14 cellular contexts compared by ENCODE assay signal in genomic region chr14:102878174-102878969, GRCh38. TPM values are rescaled to one million over a fixed set of nuclear protein-coding genes. Genes with fewer than 3 reads are reported as not detected.
A peak's percentile ranks its signal among the peaks of the same experiment; 100 is the strongest.
DNase-seq lines count a peak whose midpoint lies in the region; ATAC-seq, FAIRE-seq and TF ChIP-seq lines count a peak whose summit lies in the region.
"Had no signal": no experiment of that assay in that cellular context is flagged by ENCODE, and none has a peak within 500 bp of the region (broad histone marks: within the 10 kb centered on the region; RNA-seq: fewer than 3 reads in every experiment).

No MANE protein-coding gene starts in this region.

- no peak overlapping the region for H3K4me3 ChIP-seq in CD8-positive, alpha-beta T cell (ENCODE audit: low read depth, low read length)
- H3K4me3 ChIP-seq in H7 (ENCODE audit: insufficient read depth, low read depth, low read length) (no peak overlapping the region), K562 (no peak overlapping the region), mesendoderm (ENCODE audit: low read length) (no peak overlapping the region)

- H2AFZ ChIP-seq in K562 (ENCODE audit: low read depth, low read length) = no peak overlapping the region

- no peak for FAIRE-seq in K562 (lab: Jason Lieb, UNC)
- FAIRE-seq: D721Med had no signal

- no peak overlapping the region for H4K8ac ChIP-seq in mesendoderm (ENCODE audit: low read depth, low read length)

- H3K79me2 ChIP-seq in K562 (ENCODE audit: control insufficient read depth, insufficient read depth, low read length) (no peaks in the 10 kb centered on the region), mesendoderm (ENCODE audit: control insufficient read depth, insufficient read depth, low read length) (no peaks in the 10 kb centered on the region)

- H3K27me3 Mint-ChIP-seq in CD8-positive, alpha-beta T cell (ENCODE audit: low read depth) = no peaks in the 10 kb centered on the region
- H3K27me3 Mint-ChIP-seq in effector memory CD8-positive, alpha-beta T cell = no peaks in the 10 kb centered on the region
- H3K27me3 Mint-ChIP-seq: activated B cell treated with CpG ODN at 0.5 μM for 24 hours had no signal

- H3K23ac ChIP-seq in mesendoderm (ENCODE audit: low read length) = no peak overlapping the region

- TF ChIP-seq POLR2A in K562 (conservative IDR thresholded peaks at IDR 0.05) = no peak

- no peak for TF ChIP-seq RAD21 in K562 (CRISPR knock-in tag; conservative IDR thresholded peaks at IDR 0.05 in 1 of 2, IDR thresholded peaks at IDR 0.05 in 1 of 2)

- no peak for TF ChIP-seq EP300 in K562 (IDR thresholded peaks at IDR 0.05; ENCODE audit: low read length)

- H2BK5ac ChIP-seq in mesendoderm (ENCODE audit: low read length) = no peak overlapping the region

- H3K4me1 Mint-ChIP-seq in CD8-positive, alpha-beta T cell (ENCODE audit: low read depth) = no peaks in the 10 kb centered on the region
- no peaks in the 10 kb centered on the region for H3K4me1 Mint-ChIP-seq in effector memory CD8-positive, alpha-beta T cell (ENCODE audit: low read depth in 2 of 2)
- H3K4me1 Mint-ChIP-seq: activated B cell treated with CpG ODN at 0.5 μM for 24 hours had no signal

- no peaks in the 10 kb centered on the region for H3K9me1 ChIP-seq in K562 (ENCODE audit: control insufficient read depth, insufficient read depth, low read length)

- peaks cover 43% of the 10 kb centered on the region for H3K36me3 Mint-ChIP-seq in CD8-positive, alpha-beta T cell
- peaks cover 17% of the 10 kb centered on the region for H3K36me3 Mint-ChIP-seq in effector memory CD8-positive, alpha-beta T cell (ENCODE audit: insufficient read depth)

- intact Hi-C loops in CD8-positive, alpha-beta T cell (cut with DNase I, micrococcal nuclease) = loop anchor here in 1 of 2 experiments (5.0 kb wide), 1 partner anchor 426 kb away; no protein-coding TSS in a partner anchor
- intact Hi-C loops in K562 (cut with micrococcal nuclease) = no loop called here

- no peaks in the 10 kb centered on the region for H3K27me3 ChIP-seq in CD8-positive, alpha-beta T cell (ENCODE audit: insufficient read depth, low read length)
- H3K27me3 ChIP-seq in H7 (ENCODE audit: control insufficient read depth, insufficient read depth, low read length) (no peaks in the 10 kb centered on the region), K562 (ENCODE audit: control insufficient read depth in 2 of 2, insufficient read depth in 2 of 2, low read length in 2 of 2) (no peaks in the 10 kb centered on the region), mesendoderm (ENCODE audit: insufficient read depth, low read length, poor library complexity) (no peaks in the 10 kb centered on the region)

- H3K9ac ChIP-seq in K562 (ENCODE audit: insufficient read depth in 1 of 2, low read depth in 2 of 2, low read length in 2 of 2) = no peak overlapping the region
- no peak overlapping the region for H3K9ac ChIP-seq in mesendoderm (ENCODE audit: low read length)

- peaks cover 32% of the 10 kb centered on the region for H3K36me3 ChIP-seq in CD8-positive, alpha-beta T cell (ENCODE audit: insufficient read depth, low read length)
- H3K36me3 ChIP-seq in H7 (replicated peaks; ENCODE audit: control insufficient read depth, insufficient read depth, low read length) (no peaks in the 10 kb centered on the region; the same call in none of the 2 replicates), K562 (ENCODE audit: control insufficient read depth, insufficient read depth, low read length) (peaks cover 33% of the 10 kb centered on the region), mesendoderm (ENCODE audit: control insufficient read depth, insufficient read depth, low read length) (no peaks in the 10 kb centered on the region)

- H3K4ac ChIP-seq in mesendoderm (ENCODE audit: low read depth, low read length) = no peak overlapping the region

- H2BK120ac ChIP-seq in mesendoderm (ENCODE audit: low read depth, low read length) = no peak overlapping the region

- ATAC-seq in CD8-positive, alpha-beta T cell = peak; percentile 36
- ATAC-seq in K562 = peak; percentile 64
- no peak for ATAC-seq in GM21381 (IDR thresholded peaks at IDR 0.05; ENCODE audit: unreplicated experiment)
- no peak for ATAC-seq in effector memory CD8-positive, alpha-beta T cell (replicated peaks)

- H3K4me1 ChIP-seq in CD8-positive, alpha-beta T cell (ENCODE audit: insufficient read depth, low read length) = no peaks in the 10 kb centered on the region
- H3K4me1 ChIP-seq in K562 (replicated peaks in 1 of 2; ENCODE audit: control insufficient read depth in 2 of 2, insufficient read depth in 2 of 2, low read length in 2 of 2) (peaks cover 0 to 1% of the 10 kb centered on the region in 2 experiments; a peak in 2 of 5 replicates), mesendoderm (ENCODE audit: control insufficient read depth, low read depth, low read length) (no peaks in the 10 kb centered on the region)

- H3K18ac ChIP-seq in mesendoderm (ENCODE audit: low read length) = no peak overlapping the region

- H3K9me3 Mint-ChIP-seq in CD8-positive, alpha-beta T cell = no peaks in the 10 kb centered on the region
- H3K9me3 Mint-ChIP-seq in effector memory CD8-positive, alpha-beta T cell = no peaks in the 10 kb centered on the region
- H3K9me3 Mint-ChIP-seq: activated B cell treated with CpG ODN at 0.5 μM for 24 hours had no signal

- no peak for DNase-seq in CD8-positive, alpha-beta T cell
- DNase-seq in H7 = peak; percentile 80
- peak in 1 of 4 experiments; percentile 17 for DNase-seq in K562 (ENCODE audit: extremely low read depth in 1 of 4, low spot score in 3 of 4)
- DNase-seq in mesendoderm = peak; percentile 26
- DNase-seq in substantia nigra (lab: John Stamatoyannopoulos, UW) = no peak
- DNase-seq in GDM1 (lab: John Stamatoyannopoulos, UW) = no peak
- DNase-seq in effector memory CD8-positive, alpha-beta T cell = no peak
- DNase-seq: activated B cell treated with CpG ODN at 0.5 μM for 24 hours; mammary epithelial cell; NCI-H226; occipital lobe; stimulated activated CD4-positive, alpha-beta T cell treated with anti-CD3 and anti-CD28 coated beads, Interleukin-12 subunit alpha, Interleukin-12 subunit beta, amount 100 ng/mL, for 4 hours had no signal

- BruUV-seq in K562 (replicated peaks; lab: Mats Ljungman, UMichigan) = no TSS peak

- no peaks in the 10 kb centered on the region for H3K9me3 ChIP-seq in CD8-positive, alpha-beta T cell (ENCODE audit: low read length)
- no peaks in the 10 kb centered on the region for H3K9me3 ChIP-seq in K562 (replicated peaks; ENCODE audit: control insufficient read depth, insufficient read depth, low read depth, low read length)

- no peaks in the 10 kb centered on the region for H4K20me1 ChIP-seq in K562 (replicated peaks; ENCODE audit: control insufficient read depth, insufficient read depth, low read length)

- POLR2A ChIA-PET in CD8-positive, alpha-beta T cell (lab: Charles Lee) = no interaction called here
- POLR2A ChIA-PET in K562 (lab: Yijun Ruan, JAX) = no interaction called here

- H3K27ac Mint-ChIP-seq in CD8-positive, alpha-beta T cell = no peak overlapping the region
- no peak overlapping the region for H3K27ac Mint-ChIP-seq in effector memory CD8-positive, alpha-beta T cell
- H3K27ac Mint-ChIP-seq: activated B cell treated with CpG ODN at 0.5 μM for 24 hours had no signal

- H3K27ac ChIP-seq in CD8-positive, alpha-beta T cell (ENCODE audit: low read depth, low read length) = no peak overlapping the region
- H3K27ac ChIP-seq in K562 (ENCODE audit: extremely low read depth, low read depth, low read length) = no peak overlapping the region
- no peak overlapping the region for H3K27ac ChIP-seq in mesendoderm (ENCODE audit: low read depth, low read length)
- no peak overlapping the region for H3K27ac ChIP-seq in substantia nigra (ENCODE audit: low read depth, low read length, poor library complexity, severe bottlenecking)

- WGBS in K562 (ENCODE audit: insufficient coverage, low coverage, missing lambda C conversion rate) = 77% methylated on average over 3 of the region's 6 CpGs
- WGBS in mesendoderm (ENCODE audit: extremely low coverage, insufficient coverage, low lambda C conversion rate) = no CpG with 5 or more reads among the region's 6 CpGs

- no peak overlapping the region for H2BK15ac ChIP-seq in mesendoderm (replicated peaks; ENCODE audit: low read depth)

- no peak overlapping the region for H4K5ac ChIP-seq in mesendoderm (ENCODE audit: low read length)

- no peaks in the 10 kb centered on the region for H3K79me1 ChIP-seq in mesendoderm (ENCODE audit: low read length)

- in situ Hi-C loops in K562 (cut with MboI) = no loop called here

- H3K56ac ChIP-seq in mesendoderm (ENCODE audit: low read length) = no peak overlapping the region

- H2AK5ac ChIP-seq in mesendoderm (ENCODE audit: low read length) = no peak overlapping the region

- H3K4me3 Mint-ChIP-seq in CD8-positive, alpha-beta T cell = no peak overlapping the region
- H3K4me3 Mint-ChIP-seq in effector memory CD8-positive, alpha-beta T cell = no peak overlapping the region
- H3K4me3 Mint-ChIP-seq: activated B cell treated with CpG ODN at 0.5 μM for 24 hours had no signal

- CTCF ChIA-PET in CD8-positive, alpha-beta T cell (lab: Charles Lee) = no interaction called here
- CTCF ChIA-PET in K562 (lab: Yijun Ruan, JAX; ENCODE audit: low intra/inter-chr PET ratio) = no interaction called here

- no peak overlapping the region for H3K4me2 ChIP-seq in K562 (ENCODE audit: insufficient read depth, low read length)
- no peak overlapping the region for H3K4me2 ChIP-seq in mesendoderm (ENCODE audit: low read length)

- no peak for TF ChIP-seq CTCF in CD8-positive, alpha-beta T cell (IDR thresholded peaks at IDR 0.05)
- peak in 1 of 3 experiments; percentile 8; a peak in 1 of 6 replicates for TF ChIP-seq CTCF in K562 (IDR thresholded peaks at IDR 0.05 in 2 of 3, conservative IDR thresholded peaks at IDR 0.05 in 1 of 3; ENCODE audit: insufficient read depth in 2 of 3, low read depth in 1 of 3, low read length in 3 of 3)

RNA-seq across cellular contexts. Expression of gene AMN, which starts 44.1 kb away (rescaled TPM):
- 1 to 10 TPM; 4.0 to 4.3 TPM for total RNA-seq in CD8-positive, alpha-beta T cell
- 0.92 and 1.7 TPM in 2 replicates for total RNA-seq in H7 (2014; rRNA removed; shearing (Covaris generic))
- total RNA-seq in K562 (2011; cell fraction: chromatin; rRNA removed; ENCODE audit: low replicate concordance) = 0.49 TPM in 1 of 2 replicates, not detected in the other
- total RNA-seq in K562 (2011; cell fraction: nucleolus; rRNA removed) = 0.13 and 0.17 TPM in 2 replicates
- 0.22 TPM in 1 of 2 replicates, not detected in the other for total RNA-seq in K562 (2011; cell fraction: nucleoplasm; rRNA removed)
- total RNA-seq in K562 (2014; rRNA removed) = 0.04 and 0.14 TPM in 2 replicates
- not detected in 2 replicates for total RNA-seq in K562 (2014; rRNA removed; fragmentation: Illumina TruSeq; extraction: Trizol)
- total RNA-seq in K562 (2015; rRNA removed; fragmentation: Illumina TruSeq; extraction: Trizol) = not detected in 2 replicates
- 0.04 and 0.09 TPM in 2 replicates for total RNA-seq in K562 (2021)
- not detected in 2 replicates for polyA plus RNA-seq in K562 (2011; rRNA removed)
- 0.03 TPM in 1 of 2 replicates, not detected in the other for polyA plus RNA-seq in K562 (2011; cell fraction: cytosol; rRNA removed)
- polyA plus RNA-seq in K562 (2011; cell fraction: nucleus; rRNA removed) = 0.20 and 0.27 TPM in 2 replicates
- polyA plus RNA-seq in K562 (2012) = 0.03 and 0.14 TPM in 2 replicates
- not detected in 2 replicates for polyA plus RNA-seq in K562 (2014; fragmentation: Illumina TruSeq; extraction: Trizol)
- not detected for polyA plus RNA-seq in K562 (2014; fragmentation: Nextera tagmentation; extraction: Ambion mirVana)
- polyA plus RNA-seq in K562 (2014; rRNA removed) = not detected in 2 replicates
- polyA minus RNA-seq in K562 (2011; rRNA and poly(A)+ RNA removed) = not detected in 2 replicates
- not detected in 2 replicates for polyA minus RNA-seq in K562 (2011; cell fraction: cytosol; rRNA and poly(A)+ RNA removed)
- 0.11 and 0.13 TPM in 2 replicates for polyA minus RNA-seq in K562 (2011; cell fraction: nucleus; rRNA and poly(A)+ RNA removed)
- 0.42 TPM for polyA plus RNA-seq in mesendoderm (2013, experiment 1 of 2)
- 0.27 TPM for polyA plus RNA-seq in mesendoderm (2013, experiment 2 of 2)
- total RNA-seq: occipital lobe had no signal
- polyA plus RNA-seq: mammary epithelial cell had no signal

Comparison
In these comparisons a context has a peak if more than half of its experiments do, and no peak if none do; other contexts are left out.
1. ATAC-seq: peak in CD8-positive, alpha-beta T cell (single experiment) and K562 (single experiment); none in GM21381 (single experiment) and effector memory CD8-positive, alpha-beta T cell (single experiment).
2. DNase-seq: peak in H7 (single experiment) and mesendoderm (single experiment); none in CD8-positive, alpha-beta T cell (0 of 7), substantia nigra (0 of 49), GDM1 (single experiment) and effector memory CD8-positive, alpha-beta T cell (0 of 3).